21 cellular contexts compared by ENCODE assay signal in the genomic region with DNA sequence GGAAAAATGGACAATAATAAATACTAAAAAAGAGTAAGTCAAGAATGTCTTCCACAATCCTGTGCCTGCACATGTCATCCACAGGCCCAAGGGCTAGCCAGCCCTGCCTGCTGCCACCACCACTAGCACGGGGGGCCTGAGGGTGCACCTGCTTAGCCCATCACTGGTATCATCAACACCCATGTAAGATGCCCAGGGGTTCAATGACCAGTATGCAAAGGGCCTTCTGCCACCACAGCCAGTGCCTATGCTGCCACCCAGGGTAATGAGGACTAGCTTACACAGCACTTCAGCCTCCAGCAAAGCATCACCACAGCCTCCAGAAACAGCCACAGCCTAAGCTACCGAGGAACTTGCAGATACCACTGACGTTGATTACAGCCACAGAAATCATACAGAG.
"Had no signal": no experiment of that assay in that cellular context is flagged by ENCODE, and none has a peak within 500 bp of the region (broad histone marks: within the 10 kb centered on the region; RNA-seq: fewer than 3 reads in every experiment).

No MANE protein-coding gene starts in this region.

- H3K9me3 ChIP-seq: vagina had no signal

- H3K4me1 Mint-ChIP-seq: neural crest cell had no signal

- H3K4me3 Mint-ChIP-seq: memory B cell; natural killer cell treated with Interleukin-12 subunit alpha and Interleukin-12 subunit beta and Interleukin-15 and Interleukin-18, amount 100 ng/mL, for 72 hours; neural crest cell; stimulated activated naive B cell treated with anti-CD40 and anti-IgM and Interleukin-4, amounts not matched to agents 10 μg/mL and 1 μg/mL and 100 μg/mL, for 72 hours; stimulated activated naive CD8-positive, alpha-beta T cell treated with anti-CD3 and anti-CD28 coated beads, Interleukin-15, Interleukin-2, amounts not matched to agents 100 ng/mL and 50 ng/mL, for 24 hours had no signal

- H3K27ac ChIP-seq: dorsolateral prefrontal cortex, gastrocnemius medialis, ovary, psoas muscle, skin epidermis, transverse colon, vagina had no signal

- H3K27ac Mint-ChIP-seq: memory B cell; natural killer cell treated with Interleukin-12 subunit alpha and Interleukin-12 subunit beta and Interleukin-15 and Interleukin-18, amount 100 ng/mL, for 72 hours; stimulated activated naive B cell treated with anti-CD40 and anti-IgM and Interleukin-4, amounts not matched to agents 10 μg/mL and 1 μg/mL and 100 μg/mL, for 72 hours; stimulated activated naive CD8-positive, alpha-beta T cell treated with anti-CD3 and anti-CD28 coated beads, Interleukin-15, Interleukin-2, amounts not matched to agents 100 ng/mL and 50 ng/mL, for 24 hours had no signal

- H3K36me3 ChIP-seq: gastrocnemius medialis, ovary, transverse colon, vagina had no signal

- DNase-seq: dorsolateral prefrontal cortex; effector CD4-positive, alpha-beta T cell; foreskin fibroblast; gastrocnemius medialis; head of caudate nucleus; kidney; ovary; psoas muscle; stimulated activated CD4-positive, alpha-beta T cell treated with anti-CD3 and anti-CD28 coated beads, Interleukin-15, amount 100 ng/mL, for 24 hours; stimulated activated CD4-positive, alpha-beta T cell treated with anti-CD3 and anti-CD28 coated beads, Interleukin-2, amount 100 ng/mL, for 48 hours; stimulated activated naive B cell treated with anti-CD40 and anti-IgM and Interleukin-4, amounts not matched to agents 10 μg/mL and 1 μg/mL and 100 μg/mL, for 72 hours; transverse colon had no signal

- H3K27me3 ChIP-seq: ovary, vagina had no signal

- H3K4me3 ChIP-seq: dorsolateral prefrontal cortex, gastrocnemius medialis, lung, ovary, psoas muscle, skin epidermis, transverse colon, vagina had no signal

- ATAC-seq: gastrocnemius medialis; left lobe of liver; natural killer cell treated with Interleukin-12 subunit alpha and Interleukin-12 subunit beta and Interleukin-15 and Interleukin-18, amount 100 ng/mL, for 72 hours; psoas muscle; right cardiac atrium; stimulated activated naive B cell treated with anti-CD40 and anti-IgM and Interleukin-4, amounts not matched to agents 10 μg/mL and 1 μg/mL and 100 μg/mL, for 72 hours had no signal

- H3K4me1 ChIP-seq: gastrocnemius medialis, psoas muscle, transverse colon, vagina had no signal
